ENCODE assay signal across 24 cellular contexts in the genomic region with DNA sequence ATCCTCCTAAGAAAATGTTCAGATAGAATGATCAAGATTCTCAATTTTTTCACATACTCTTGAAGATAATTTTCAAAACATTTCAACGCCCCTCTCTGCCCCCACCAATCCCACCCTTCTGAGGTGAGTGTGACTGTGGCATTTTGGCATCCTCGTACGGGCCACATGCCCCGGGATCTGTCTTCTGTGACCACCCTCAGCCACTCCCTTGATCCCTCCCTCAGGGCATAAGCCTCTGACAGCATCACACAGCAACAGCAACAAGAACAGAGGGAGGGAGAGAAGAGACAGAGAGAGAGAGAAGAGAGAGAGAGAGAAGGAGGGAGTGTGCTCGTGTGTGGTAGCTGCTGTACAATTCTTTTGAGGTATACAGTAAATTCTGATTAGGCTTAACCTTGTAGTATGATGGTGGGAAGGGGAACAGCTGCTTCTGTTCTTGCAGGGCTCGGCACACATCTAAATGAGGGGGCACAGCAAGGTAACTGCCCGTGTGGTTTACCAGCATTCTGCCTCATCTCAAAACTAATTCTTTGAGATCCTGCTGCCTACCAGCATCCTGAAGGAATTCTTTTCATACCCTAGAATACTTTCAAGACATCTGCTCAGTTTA. TPM values are rescaled to one million over a fixed set of nuclear protein-coding genes. Genes with fewer than 3 reads are reported as not detected.
"Had no signal": no experiment of that assay in that cellular context is flagged by ENCODE, and none has a peak within 500 bp of the region (broad histone marks: within the 10 kb centered on the region; RNA-seq: fewer than 3 reads in every experiment).

No MANE protein-coding gene starts in this region.

- H3K4me1 Mint-ChIP-seq: immature natural killer cell; naive B cell; stimulated activated memory B cell treated with anti-CD40 and anti-IgM and Interleukin-4, amounts not matched to agents 10 μg/mL and 1 μg/mL and 100 μg/mL, for 72 hours had no signal

- H3K27ac ChIP-seq: epithelial cell of prostate, esophagus muscularis mucosa, gastroesophageal sphincter, psoas muscle, spleen, tibial artery, upper lobe of right lung, vagina had no signal

- H3K36me3 ChIP-seq: esophagus muscularis mucosa, spleen, upper lobe of right lung, vagina had no signal

- H3K79me2 ChIP-seq: parathyroid adenoma had no signal

- H3K4me3 Mint-ChIP-seq: effector memory CD8-positive, alpha-beta T cell; immature natural killer cell; naive B cell; nephron; stimulated activated memory B cell treated with anti-CD40 and anti-IgM and Interleukin-4, amounts not matched to agents 10 μg/mL and 1 μg/mL and 100 μg/mL, for 72 hours; stimulated activated naive CD8-positive, alpha-beta T cell treated with anti-CD3 and anti-CD28 coated beads, Interleukin-15, Interleukin-2, amounts not matched to agents 100 ng/mL and 50 ng/mL, for 24 hours had no signal

- H3K9me3 ChIP-seq: esophagus muscularis mucosa, gastroesophageal sphincter, psoas muscle, spleen, tibial artery, upper lobe of right lung, vagina had no signal

- H3K4me1 ChIP-seq: psoas muscle, spleen, tibial artery, upper lobe of right lung, vagina had no signal

- H3K27ac Mint-ChIP-seq: effector memory CD8-positive, alpha-beta T cell; immature natural killer cell; naive B cell; stimulated activated memory B cell treated with anti-CD40 and anti-IgM and Interleukin-4, amounts not matched to agents 10 μg/mL and 1 μg/mL and 100 μg/mL, for 72 hours; stimulated activated naive CD8-positive, alpha-beta T cell treated with anti-CD3 and anti-CD28 coated beads, Interleukin-15, Interleukin-2, amounts not matched to agents 100 ng/mL and 50 ng/mL, for 24 hours had no signal

- H3K4me3 ChIP-seq: esophagus muscularis mucosa, gastroesophageal sphincter, psoas muscle, spleen, tibial artery, upper lobe of right lung, vagina had no signal

- H3K36me3 Mint-ChIP-seq: immature natural killer cell; naive B cell; stimulated activated memory B cell treated with anti-CD40 and anti-IgM and Interleukin-4, amounts not matched to agents 10 μg/mL and 1 μg/mL and 100 μg/mL, for 72 hours had no signal

- H3K9me3 Mint-ChIP-seq: effector memory CD8-positive, alpha-beta T cell; immature natural killer cell; naive B cell; nephron; stimulated activated memory B cell treated with anti-CD40 and anti-IgM and Interleukin-4, amounts not matched to agents 10 μg/mL and 1 μg/mL and 100 μg/mL, for 72 hours; stimulated activated naive CD8-positive, alpha-beta T cell treated with anti-CD3 and anti-CD28 coated beads, Interleukin-15, Interleukin-2, amounts not matched to agents 100 ng/mL and 50 ng/mL, for 24 hours had no signal

- ATAC-seq: effector memory CD8-positive, alpha-beta T cell; gastroesophageal sphincter; psoas muscle; sciatic nerve; stimulated activated memory B cell treated with anti-CD40 and anti-IgM and Interleukin-4, amounts not matched to agents 10 μg/mL and 1 μg/mL and 100 μg/mL, for 72 hours; upper lobe of right lung had no signal

- DNase-seq: effector memory CD8-positive, alpha-beta T cell; foreskin fibroblast; immature natural killer cell; left colon; mesendoderm; naive B cell; occipital lobe; psoas muscle; spleen; stimulated activated CD4-positive, alpha-beta T cell treated with anti-CD3 and anti-CD28 coated beads, Interleukin-15, amount 100 ng/mL, for 24 hours; stimulated activated CD4-positive, alpha-beta T cell treated with anti-CD3 and anti-CD28 coated beads, Interleukin-1b, Interleukin-23, amount 100 ng/mL, for 48 hours; stimulated activated CD4-positive, alpha-beta T cell treated with anti-CD3 and anti-CD28 coated beads, Interleukin-4, amount 100 ng/mL, for 24 hours; tibial artery; upper lobe of right lung had no signal

- H3K9ac ChIP-seq: parathyroid adenoma had no signal

- FAIRE-seq: keratinocyte had no signal

- H3K27me3 ChIP-seq: esophagus muscularis mucosa, gastroesophageal sphincter, spleen, tibial artery, upper lobe of right lung, vagina had no signal

RNA-seq across cellular contexts. Expression of gene SCUBE2, which starts 21.4 kb away (rescaled TPM):
- polyA plus RNA-seq: immature natural killer cell had no signal
